8 cellular contexts compared by ENCODE assay signal in the genomic region with DNA sequence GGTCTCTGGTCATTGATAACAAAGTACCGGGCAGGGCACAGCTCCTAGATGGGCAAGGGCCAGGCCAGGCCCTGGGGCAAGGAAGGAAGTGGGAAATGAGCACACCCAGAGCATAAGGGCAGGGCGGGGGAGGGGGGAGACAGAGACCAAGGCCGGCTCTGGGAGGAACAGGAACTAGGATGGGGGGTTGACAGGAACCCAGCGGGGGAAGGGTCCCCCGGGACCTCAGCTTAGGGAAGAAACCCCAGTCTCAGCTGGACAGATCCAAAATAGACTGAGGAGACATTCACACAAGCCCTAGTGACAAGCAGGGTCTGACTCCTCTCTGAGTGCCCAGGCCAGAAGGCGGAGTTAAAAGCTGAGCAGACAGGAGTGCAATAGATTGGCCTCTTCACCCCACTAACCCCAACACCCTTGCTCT. TPM values are rescaled to one million over a fixed set of nuclear protein-coding genes. Genes with fewer than 3 reads are reported as not detected.
A peak's percentile ranks its signal among the peaks of the same experiment; 100 is the strongest.
DNase-seq lines count a peak whose midpoint lies in the region; ATAC-seq and FAIRE-seq lines count a peak whose summit lies in the region.

No MANE protein-coding gene starts in this region.

- H3K27me3 Mint-ChIP-seq in activated T-cell treated with anti-CD3 and anti-CD28 coated beads, Interleukin-2, amount 50 U/mL, for 24 hours: no peaks in the 10 kb centered on the region
- H3K27me3 Mint-ChIP-seq in natural killer cell treated with Interleukin-12 subunit alpha and Interleukin-12 subunit beta and Interleukin-15 and Interleukin-18, amount 100 ng/mL, for 72 hours: no peaks in the 10 kb centered on the region

- peak; percentile 66 for DNase-seq in DMS53 (lab: John Stamatoyannopoulos, UW)
- peak; percentile 58 for DNase-seq in LHCN-M2 (ENCODE audit: low read depth)
- peak; percentile 44 for DNase-seq in activated T-cell treated with anti-CD3 and anti-CD28 coated beads, Interleukin-2, amount 50 U/mL, for 24 hours
- peak; percentile 42 for DNase-seq in fibroblast of the conjunctiva (ENCODE audit: low read depth)
- no peak for DNase-seq in natural killer cell treated with Interleukin-12 subunit alpha and Interleukin-12 subunit beta and Interleukin-15 and Interleukin-18, amount 100 ng/mL, for 72 hours (ENCODE audit: low spot score)
- DNase-seq in urothelium cell line (ENCODE audit: low spot score): no peak
- no peak for DNase-seq in NCI-H2081 (lab: John Stamatoyannopoulos, UW)

- no peak for FAIRE-seq in urothelium cell line (lab: Jason Lieb, UNC)

- peak overlapping the region; percentile 82 for H3K4me3 Mint-ChIP-seq in activated T-cell treated with anti-CD3 and anti-CD28 coated beads, Interleukin-2, amount 50 U/mL, for 24 hours
- H3K4me3 Mint-ChIP-seq in natural killer cell treated with Interleukin-12 subunit alpha and Interleukin-12 subunit beta and Interleukin-15 and Interleukin-18, amount 100 ng/mL, for 72 hours: peak overlapping the region; percentile 95

- H3K27ac Mint-ChIP-seq in activated T-cell treated with anti-CD3 and anti-CD28 coated beads, Interleukin-2, amount 50 U/mL, for 24 hours: peak overlapping the region; percentile 94
- H3K27ac Mint-ChIP-seq in natural killer cell treated with Interleukin-12 subunit alpha and Interleukin-12 subunit beta and Interleukin-15 and Interleukin-18, amount 100 ng/mL, for 72 hours: peak overlapping the region; percentile 94 to 97

- no peaks in the 10 kb centered on the region for H3K9me3 Mint-ChIP-seq in activated T-cell treated with anti-CD3 and anti-CD28 coated beads, Interleukin-2, amount 50 U/mL, for 24 hours
- no peaks in the 10 kb centered on the region for H3K9me3 Mint-ChIP-seq in natural killer cell treated with Interleukin-12 subunit alpha and Interleukin-12 subunit beta and Interleukin-15 and Interleukin-18, amount 100 ng/mL, for 72 hours

- H3K4me1 Mint-ChIP-seq in activated T-cell treated with anti-CD3 and anti-CD28 coated beads, Interleukin-2, amount 50 U/mL, for 24 hours (ENCODE audit: low read depth): peaks cover 61% of the 10 kb centered on the region
- peaks cover 53 to 59% of the 10 kb centered on the region in 2 donors for H3K4me1 Mint-ChIP-seq in natural killer cell treated with Interleukin-12 subunit alpha and Interleukin-12 subunit beta and Interleukin-15 and Interleukin-18, amount 100 ng/mL, for 72 hours (ENCODE audit: low read depth in 2 of 2)

- H3K36me3 Mint-ChIP-seq in activated T-cell treated with anti-CD3 and anti-CD28 coated beads, Interleukin-2, amount 50 U/mL, for 24 hours (ENCODE audit: low read depth): no peaks in the 10 kb centered on the region
- H3K36me3 Mint-ChIP-seq in natural killer cell treated with Interleukin-12 subunit alpha and Interleukin-12 subunit beta and Interleukin-15 and Interleukin-18, amount 100 ng/mL, for 72 hours: no peaks in the 10 kb centered on the region

- no peak for ATAC-seq in natural killer cell treated with Interleukin-12 subunit alpha and Interleukin-12 subunit beta and Interleukin-15 and Interleukin-18, amount 100 ng/mL, for 72 hours
- ATAC-seq in HG03280 (IDR thresholded peaks at IDR 0.05; ENCODE audit: unreplicated experiment): no peak

RNA-seq across cellular contexts. Expression of a gene that starts 0.7 kb away (rescaled TPM):
- total RNA-seq in LHCN-M2 (2014; rRNA removed): 34.8 and 36.0 TPM in 2 replicates
- 37.4 TPM for polyA plus RNA-seq in LHCN-M2 (2012)
- 10 to 100 TPM; 13.1 to 19.6 TPM for total RNA-seq in natural killer cell treated with Interleukin-12 subunit alpha and Interleukin-12 subunit beta and Interleukin-15 and Interleukin-18, amount 100 ng/mL, for 72 hours

RNA-seq across cellular contexts. Expression of a gene that starts 12.0 kb away (rescaled TPM):
- 138 and 153 TPM in 2 replicates for total RNA-seq in LHCN-M2 (2014; rRNA removed)
- polyA plus RNA-seq in LHCN-M2 (2012): 147 TPM
- 100 to 1,000 TPM; 138 to 201 TPM for total RNA-seq in natural killer cell treated with Interleukin-12 subunit alpha and Interleukin-12 subunit beta and Interleukin-15 and Interleukin-18, amount 100 ng/mL, for 72 hours

RNA-seq across cellular contexts. Expression of a gene that starts 18.5 kb away (rescaled TPM):
- total RNA-seq in LHCN-M2 (2014; rRNA removed): 21.7 and 23.7 TPM in 2 replicates
- polyA plus RNA-seq in LHCN-M2 (2012): 15.6 TPM
- total RNA-seq in natural killer cell treated with Interleukin-12 subunit alpha and Interleukin-12 subunit beta and Interleukin-15 and Interleukin-18, amount 100 ng/mL, for 72 hours: 10 to 100 TPM; 23.7 to 24.5 TPM

RNA-seq across cellular contexts. Expression of a gene that starts 35.2 kb away (rescaled TPM):
- 54.2 and 60.9 TPM in 2 replicates for total RNA-seq in LHCN-M2 (2014; rRNA removed)
- polyA plus RNA-seq in LHCN-M2 (2012): 34.1 TPM
- total RNA-seq in natural killer cell treated with Interleukin-12 subunit alpha and Interleukin-12 subunit beta and Interleukin-15 and Interleukin-18, amount 100 ng/mL, for 72 hours: 100 to 1,000 TPM in 1 of 2 donors, 10 to 100 TPM in 1; 74.9 to 185 TPM

RNA-seq across cellular contexts. Expression of a gene that starts 42.5 kb away (rescaled TPM):
- 294 and 327 TPM in 2 replicates for total RNA-seq in LHCN-M2 (2014; rRNA removed)
- 340 TPM for polyA plus RNA-seq in LHCN-M2 (2012)
- 100 to 1,000 TPM; 436 to 450 TPM for total RNA-seq in natural killer cell treated with Interleukin-12 subunit alpha and Interleukin-12 subunit beta and Interleukin-15 and Interleukin-18, amount 100 ng/mL, for 72 hours

Comparison
In these comparisons a context has a peak if more than half of its experiments do, and no peak if none do; other contexts are left out.
1. DNase-seq: peak in DMS53 (single experiment), LHCN-M2 (single experiment), activated T-cell treated with anti-CD3 and anti-CD28 coated beads, Interleukin-2, amount 50 U/mL, for 24 hours (single experiment) and fibroblast of the conjunctiva (single experiment); none in natural killer cell treated with Interleukin-12 subunit alpha and Interleukin-12 subunit beta and Interleukin-15 and Interleukin-18, amount 100 ng/mL, for 72 hours (single experiment), urothelium cell line (single experiment) and NCI-H2081 (0 of 2).